11 cellular contexts compared by ENCODE assay signal in genomic region chr20:5642155-5642981, GRCh38. TPM values are rescaled to one million over a fixed set of nuclear protein-coding genes. Genes with fewer than 3 reads are reported as not detected.
DNase-seq lines count a peak whose midpoint lies in the region; ATAC-seq and TF ChIP-seq lines count a peak whose summit lies in the region.
"Had no signal": no experiment of that assay in that cellular context is flagged by ENCODE, and none has a peak within 500 bp of the region (broad histone marks: within the 10 kb centered on the region; RNA-seq: fewer than 3 reads in every experiment).

No MANE protein-coding gene starts in this region.

- H3K4me1 Mint-ChIP-seq in activated CD4-positive, alpha-beta memory T cell treated with anti-CD3 and anti-CD28 coated beads for 36 hours (ENCODE audit: low read depth) = peaks cover 34% of the 10 kb centered on the region
- peaks cover 17% of the 10 kb centered on the region for H3K4me1 Mint-ChIP-seq in activated CD4-positive, alpha-beta memory T cell treated with anti-CD3 and anti-CD28 coated beads, Interleukin-2, amount 10 ng/mL, durations not matched to agents 7 days and 5 days
- H3K4me1 Mint-ChIP-seq in activated CD8-positive, alpha-beta T cell treated with anti-CD3 and anti-CD28 coated beads, Interleukin-2, amount 10 ng/mL, durations not matched to agents 7 days and 5 days (ENCODE audit: low read depth) = peaks cover 27% of the 10 kb centered on the region

- no peak overlapping the region for H3K4me3 ChIP-seq in transverse colon

- H3K9me3 ChIP-seq in transverse colon = no peaks in the 10 kb centered on the region

- TF ChIP-seq EP300 in transverse colon (IDR thresholded peaks at IDR 0.05; ENCODE audit: low read depth) = no peak

- no peak overlapping the region for H3K4me3 Mint-ChIP-seq in activated CD4-positive, alpha-beta memory T cell treated with anti-CD3 and anti-CD28 coated beads for 36 hours
- H3K4me3 Mint-ChIP-seq in activated CD4-positive, alpha-beta memory T cell treated with anti-CD3 and anti-CD28 coated beads, Interleukin-2, amount 10 ng/mL, durations not matched to agents 7 days and 5 days = no peak overlapping the region
- no peak overlapping the region for H3K4me3 Mint-ChIP-seq in activated CD8-positive, alpha-beta T cell treated with anti-CD3 and anti-CD28 coated beads, Interleukin-2, amount 10 ng/mL, durations not matched to agents 7 days and 5 days

- POLR2A ChIA-PET in activated CD4-positive, alpha-beta memory T cell treated with anti-CD3 and anti-CD28 coated beads for 36 hours (lab: Charles Lee) = interaction anchor here (0.6 kb wide), 1 partner anchor 107 kb away, joined by 3 read pairs; no protein-coding TSS in a partner anchor
- POLR2A ChIA-PET in activated CD4-positive, alpha-beta memory T cell treated with anti-CD3 and anti-CD28 coated beads, Interleukin-2, amount 10 ng/mL, durations not matched to agents 7 days and 5 days (lab: Charles Lee) = no interaction called here
- POLR2A ChIA-PET in activated CD8-positive, alpha-beta T cell treated with anti-CD3 and anti-CD28 coated beads, Interleukin-2, amount 10 ng/mL, durations not matched to agents 7 days and 5 days (lab: Charles Lee) = no interaction called here

- H3K27ac ChIP-seq in layer of hippocampus (ENCODE audit: low read depth, low read length) (peak overlapping the region; percentile 6), transverse colon (peak overlapping the region; percentile 40 to 68 (median 59))

- intact Hi-C loops in activated CD4-positive, alpha-beta memory T cell treated with anti-CD3 and anti-CD28 coated beads for 36 hours (cut with micrococcal nuclease) = no loop called here
- intact Hi-C loops in transverse colon (cut with DNase I; ENCODE audit: low total_unique reads) = no loop called here

- H3K27me3 ChIP-seq in layer of hippocampus (ENCODE audit: control insufficient read depth, insufficient read depth, low read length) (no peaks in the 10 kb centered on the region), transverse colon (no peaks in the 10 kb centered on the region)

- no peak for TF ChIP-seq POLR2A in transverse colon (IDR thresholded peaks at IDR 0.05)

- CTCF ChIA-PET in activated CD4-positive, alpha-beta memory T cell treated with anti-CD3 and anti-CD28 coated beads for 36 hours (lab: Charles Lee) = no interaction called here
- CTCF ChIA-PET in activated CD4-positive, alpha-beta memory T cell treated with anti-CD3 and anti-CD28 coated beads, Interleukin-2, amount 10 ng/mL, durations not matched to agents 7 days and 5 days (lab: Charles Lee) = no interaction called here
- CTCF ChIA-PET in activated CD8-positive, alpha-beta T cell treated with anti-CD3 and anti-CD28 coated beads, Interleukin-2, amount 10 ng/mL, durations not matched to agents 7 days and 5 days (lab: Charles Lee) = interaction anchor here (0.6 to 1.2 kb wide), 2 partner anchors 146 to 435 kb away, joined by 3 read pairs; no protein-coding TSS in a partner anchor

- no peaks in the 10 kb centered on the region for H3K36me3 ChIP-seq in transverse colon

- no peak for ATAC-seq in activated CD8-positive, alpha-beta T cell treated with anti-CD3 and anti-CD28 coated beads, Interleukin-2, amount 10 ng/mL, durations not matched to agents 7 days and 5 days
- ATAC-seq in HG02885 (IDR thresholded peaks at IDR 0.05; ENCODE audit: poor library complexity, unreplicated experiment) = no peak
- ATAC-seq: stimulated activated naive CD8-positive, alpha-beta T cell treated with anti-CD3 and anti-CD28 coated beads, Interleukin-15, Interleukin-2, amounts not matched to agents 100 U/mL and 50 U/mL, for 24 hours had no signal

- in situ Hi-C loops in transverse colon (cut with MboI; ENCODE audit: low pct_ligation_motif_present in 1 of 4, low pct_unique_long_range_greater_than_20kb in 1 of 4, low sequenced_read_pairs in 3 of 4) = no loop called here

- H3K9me3 Mint-ChIP-seq in activated CD4-positive, alpha-beta memory T cell treated with anti-CD3 and anti-CD28 coated beads for 36 hours = peaks cover 16% of the 10 kb centered on the region
- H3K9me3 Mint-ChIP-seq in activated CD4-positive, alpha-beta memory T cell treated with anti-CD3 and anti-CD28 coated beads, Interleukin-2, amount 10 ng/mL, durations not matched to agents 7 days and 5 days = peaks cover 11% of the 10 kb centered on the region
- peaks cover 9% of the 10 kb centered on the region for H3K9me3 Mint-ChIP-seq in activated CD8-positive, alpha-beta T cell treated with anti-CD3 and anti-CD28 coated beads, Interleukin-2, amount 10 ng/mL, durations not matched to agents 7 days and 5 days (ENCODE audit: insufficient read depth)

- peak overlapping the region; percentile 1 for H3K27ac Mint-ChIP-seq in activated CD4-positive, alpha-beta memory T cell treated with anti-CD3 and anti-CD28 coated beads for 36 hours
- no peak overlapping the region for H3K27ac Mint-ChIP-seq in activated CD4-positive, alpha-beta memory T cell treated with anti-CD3 and anti-CD28 coated beads, Interleukin-2, amount 10 ng/mL, durations not matched to agents 7 days and 5 days
- H3K27ac Mint-ChIP-seq in activated CD8-positive, alpha-beta T cell treated with anti-CD3 and anti-CD28 coated beads, Interleukin-2, amount 10 ng/mL, durations not matched to agents 7 days and 5 days = peak overlapping the region; percentile 39

- DNase-seq in activated CD4-positive, alpha-beta memory T cell treated with anti-CD3 and anti-CD28 coated beads for 36 hours = no peak
- no peak for DNase-seq in activated CD4-positive, alpha-beta memory T cell treated with anti-CD3 and anti-CD28 coated beads, Interleukin-2, amount 10 ng/mL, durations not matched to agents 7 days and 5 days
- no peak for DNase-seq in activated CD8-positive, alpha-beta T cell treated with anti-CD3 and anti-CD28 coated beads, Interleukin-2, amount 10 ng/mL, durations not matched to agents 7 days and 5 days
- DNase-seq in transverse colon (peak; percentile 42), NCI-H187 treated with DMSO at 0.1 percent for 48 hours (lab: John Stamatoyannopoulos, UW) (no peak)
- no peak for DNase-seq in stimulated activated CD4-positive, alpha-beta T cell treated with anti-CD3 and anti-CD28 coated beads, Interleukin-4, amount 100 ng/mL, for 24 hours
- DNase-seq: mesendoderm; NCI-H526 treated with DMSO at 0.1 percent for 48 hours; stimulated activated naive CD8-positive, alpha-beta T cell treated with anti-CD3 and anti-CD28 coated beads, Interleukin-15, Interleukin-2, amounts not matched to agents 100 U/mL and 50 U/mL, for 24 hours had no signal

- no peak for TF ChIP-seq CTCF in transverse colon (IDR thresholded peaks at IDR 0.05)

- H3K27me3 Mint-ChIP-seq in activated CD4-positive, alpha-beta memory T cell treated with anti-CD3 and anti-CD28 coated beads for 36 hours = no peaks in the 10 kb centered on the region
- H3K27me3 Mint-ChIP-seq in activated CD4-positive, alpha-beta memory T cell treated with anti-CD3 and anti-CD28 coated beads, Interleukin-2, amount 10 ng/mL, durations not matched to agents 7 days and 5 days = no peaks in the 10 kb centered on the region
- H3K27me3 Mint-ChIP-seq in activated CD8-positive, alpha-beta T cell treated with anti-CD3 and anti-CD28 coated beads, Interleukin-2, amount 10 ng/mL, durations not matched to agents 7 days and 5 days (ENCODE audit: low read depth) = no peaks in the 10 kb centered on the region

- WGBS in transverse colon (ENCODE audit: low coverage in 1 of 2), 2 donors = 23 to 30% methylated on average over 3 of the region's 3 CpGs

- H3K4me1 ChIP-seq in transverse colon = peaks cover 0 to 46% (median 14%) of the 10 kb centered on the region in 4 donors

- no peaks in the 10 kb centered on the region for H3K36me3 Mint-ChIP-seq in activated CD4-positive, alpha-beta memory T cell treated with anti-CD3 and anti-CD28 coated beads for 36 hours
- peaks cover 4% of the 10 kb centered on the region for H3K36me3 Mint-ChIP-seq in activated CD4-positive, alpha-beta memory T cell treated with anti-CD3 and anti-CD28 coated beads, Interleukin-2, amount 10 ng/mL, durations not matched to agents 7 days and 5 days (ENCODE audit: low read depth)
- peaks cover 6% of the 10 kb centered on the region for H3K36me3 Mint-ChIP-seq in activated CD8-positive, alpha-beta T cell treated with anti-CD3 and anti-CD28 coated beads, Interleukin-2, amount 10 ng/mL, durations not matched to agents 7 days and 5 days (ENCODE audit: low read depth)

RNA-seq across cellular contexts. Expression of gene GPCPD1, which starts 31.6 kb away (rescaled TPM):
- 10 to 100 TPM; 31.1 to 34.9 TPM for total RNA-seq in activated CD4-positive, alpha-beta memory T cell treated with anti-CD3 and anti-CD28 coated beads for 36 hours
- 10 to 100 TPM; 29.4 to 32.1 TPM for total RNA-seq in activated CD4-positive, alpha-beta memory T cell treated with anti-CD3 and anti-CD28 coated beads, Interleukin-2, amount 10 ng/mL, durations not matched to agents 7 days and 5 days
- total RNA-seq in activated CD8-positive, alpha-beta T cell treated with anti-CD3 and anti-CD28 coated beads, Interleukin-2, amount 10 ng/mL, durations not matched to agents 7 days and 5 days = 10 to 100 TPM; 22.5 to 31.2 TPM
- 10 to 100 TPM; 15.2 to 26.9 (median 20.9) TPM for total RNA-seq in transverse colon
